Comparison of ENCODE assay signal across 9 cellular contexts in genomic region chr21:44051462-44051941, GRCh38. TPM values are rescaled to one million over a fixed set of nuclear protein-coding genes. Genes with fewer than 3 reads are reported as not detected.
DNase-seq lines count a peak whose midpoint lies in the region; ATAC-seq, FAIRE-seq and TF ChIP-seq lines count a peak whose summit lies in the region.
"Had no signal": no experiment of that assay in that cellular context is flagged by ENCODE, and none has a peak within 500 bp of the region (broad histone marks: within the 10 kb centered on the region; RNA-seq: fewer than 3 reads in every experiment).

No MANE protein-coding gene starts in this region.

- H3K9me3 ChIP-seq in HepG2 (ENCODE audit: low read length), result no peaks in the 10 kb centered on the region
- no peaks in the 10 kb centered on the region for H3K9me3 ChIP-seq in sigmoid colon

- peaks cover 14 to 40% of the 10 kb centered on the region in 2 experiments for H3K36me3 ChIP-seq in HepG2 (replicated peaks in 1 of 2; ENCODE audit: control insufficient read depth in 1 of 2, insufficient read depth in 2 of 2, low read length in 2 of 2)
- peaks cover 0 to 5% (median 1%) of the 10 kb centered on the region in 4 donors for H3K36me3 ChIP-seq in sigmoid colon

- 100% methylated on average over 7 of the region's 11 CpGs for WGBS in HepG2 (ENCODE audit: low lambda C conversion rate)
- 82 to 87% methylated on average over 11 of the region's 11 CpGs for WGBS in sigmoid colon, 2 donors

- H4K20me1 ChIP-seq in HepG2 (ENCODE audit: insufficient read depth, low read length), result no peaks in the 10 kb centered on the region

- DNase-seq in dorsolateral prefrontal cortex (peak in 5 of 10 donors; percentile 41 to 67 (median 56)), HepG2 (ENCODE audit: low spot score) (no peak), sigmoid colon (peak; percentile 82), NCI-H748 treated with DMSO at 0.1 percent for 48 hours (lab: John Stamatoyannopoulos, UW) (no peak), amniotic stem cell (lab: John Stamatoyannopoulos, UW) (no peak), activated gamma-delta T cell treated with Interleukin-2 at 50 U/mL for 16 hours (no peak)
- DNase-seq: KBM-7 had no signal

- no TSS peak for BruUV-seq in HepG2 (replicated peaks; lab: Mats Ljungman, UMichigan)

- in situ Hi-C loops in HepG2 (cut with HindIII; ENCODE audit: extremely low pct_ligation_motif_present, low pct_unique_long_range_greater_than_20kb), result no loop called here

- CTCF ChIA-PET in HepG2 (lab: Yijun Ruan, JAX; ENCODE audit: low intra/inter-chr PET ratio, low total read pairs), result no interaction called here

- H3K4me2 ChIP-seq in HepG2 (ENCODE audit: low read depth, low read length), result no peak overlapping the region

- H3K79me2 ChIP-seq in HepG2 (ENCODE audit: insufficient read depth, low read length), result no peaks in the 10 kb centered on the region

- ATAC-seq in HG02798 (IDR thresholded peaks at IDR 0.05; ENCODE audit: poor library complexity, unreplicated experiment) (peak; percentile 57), HepG2 (no peak), HG03095 (IDR thresholded peaks at IDR 0.05; ENCODE audit: unreplicated experiment) (no peak)

- H3K27me3 ChIP-seq in dorsolateral prefrontal cortex, result no peaks in the 10 kb centered on the region
- no peaks in the 10 kb centered on the region for H3K27me3 ChIP-seq in HepG2 (ENCODE audit: control insufficient read depth in 1 of 2, insufficient read depth in 2 of 2, low read length in 2 of 2)
- H3K27me3 ChIP-seq in sigmoid colon, result no peaks in the 10 kb centered on the region

- POLR2A ChIA-PET in HepG2 (lab: Yijun Ruan, JAX), result no interaction called here

- FAIRE-seq in HepG2 (lab: Jason Lieb, UNC), result no peak

- no peak for TF ChIP-seq RAD21 in HepG2 (CRISPR knock-in tag; IDR thresholded peaks at IDR 0.05)

- no peak overlapping the region for H2AFZ ChIP-seq in HepG2 (ENCODE audit: low read length)

- peak in 1 of 56 donors; percentile 10 for TF ChIP-seq CTCF in dorsolateral prefrontal cortex (IDR thresholded peaks at IDR 0.05 in 54 of 56, conservative IDR thresholded peaks at IDR 0.05 in 2 of 56; ENCODE audit: low read depth in 1 of 56, partially characterized antibody in 56 of 56)
- no peak for TF ChIP-seq CTCF in HepG2 (CRISPR knock-in tag; IDR thresholded peaks at IDR 0.05)
- no peak for TF ChIP-seq CTCF in sigmoid colon (IDR thresholded peaks at IDR 0.05)

- intact Hi-C loops in dorsolateral prefrontal cortex (cut with DNase I), result loop anchor here (2.0 to 10.0 kb wide), 2 partner anchors 33 to 253 kb away; partner anchors contain the start of gene PFKL (in 1 of the 2)
- intact Hi-C loops in HepG2 (cut with micrococcal nuclease; ENCODE audit: unreplicated experiment), result no loop called here
- intact Hi-C loops in sigmoid colon (cut with DNase I), result no loop called here

- H3K4me1 ChIP-seq in HepG2 (ENCODE audit: insufficient read depth, low read length) (0 out of 2 replicates have a peak, but pooled peaks cover 8% of the 10 kb centered on the region), sigmoid colon (peaks cover 0 to 54% (median 30%) of the 10 kb centered on the region in 4 donors)

- H3K9ac ChIP-seq in HepG2 (ENCODE audit: insufficient read depth, low read depth, low read length), result no peak overlapping the region

- no peak for TF ChIP-seq EP300 in HepG2 (IDR thresholded peaks at IDR 0.05; ENCODE audit: low read depth in 2 of 2, low read length in 2 of 2)
- TF ChIP-seq EP300 in HepG2 (CRISPR knock-in tag; IDR thresholded peaks at IDR 0.05; ENCODE audit: borderline replicate concordance), result no peak
- TF ChIP-seq EP300 in sigmoid colon (IDR thresholded peaks at IDR 0.05), result no peak

- peak overlapping the region in 7 of 59 donors; percentile 2 to 20 (median 7) for H3K4me3 ChIP-seq in dorsolateral prefrontal cortex
- no peak overlapping the region for H3K4me3 ChIP-seq in HepG2 (replicated peaks in 1 of 3; ENCODE audit: insufficient read depth in 1 of 3, low read depth in 2 of 3, low read length in 3 of 3)
- H3K4me3 ChIP-seq in sigmoid colon, result no peak overlapping the region

- TF ChIP-seq POLR2A in HepG2 (IDR thresholded peaks at IDR 0.05; ENCODE audit: insufficient read depth in 1 of 2, low read depth in 2 of 2, low read length in 2 of 2), result no peak
- TF ChIP-seq POLR2A in sigmoid colon (IDR thresholded peaks at IDR 0.05), result no peak

- H3K27ac ChIP-seq in dorsolateral prefrontal cortex (peak overlapping the region; percentile 77 to 99 (median 95)), HepG2 (ENCODE audit: extremely low read length, insufficient read depth, low read length) (no peak overlapping the region), sigmoid colon (peak overlapping the region; percentile 64 to 89 (median 85))

TF ChIP-seq in HepG2, 621 proteins besides CTCF, POLR2A, EP300 and RAD21:
- TF ChIP-seq TSC22D2 (CRISPR knock-in tag; IDR thresholded peaks at IDR 0.05; ENCODE audit: borderline replicate concordance), result no peak
- no peak for TF ChIP-seq ZKSCAN1 (IDR thresholded peaks at IDR 0.05; ENCODE audit: low read length)
- TF ChIP-seq ZNF652 (CRISPR knock-in tag; IDR thresholded peaks at IDR 0.05; ENCODE audit: borderline replicate concordance, low read depth), result no peak
- peak; percentile 20 for TF ChIP-seq AGO2 (optimal IDR thresholded peaks at IDR 0.05; ENCODE audit: low read depth, low read length)

RNA-seq across cellular contexts. Expression of gene TRAPPC10, which starts 39.4 kb away (rescaled TPM):
- total RNA-seq in dorsolateral prefrontal cortex (100 to 1,000 TPM in 1 of 120 experiments, 10 to 100 TPM in 119; 49.1 to 103 (median 69.3) TPM), HepG2 (2016; rRNA removed; fragmentation: Illumina TruSeq; extraction: Trizol) (15.2 and 16.5 TPM in 2 replicates), sigmoid colon (10 to 100 TPM; 18.7 to 26.6 (median 20.3) TPM)
- total RNA-seq in HepG2 (2016; cell fraction: cytosol; rRNA removed; fragmentation: Illumina TruSeq; extraction: Trizol; ENCODE audit: low read depth), result 16.6 and 17.0 TPM in 2 replicates
- total RNA-seq in HepG2 (2016; cell fraction: insoluble cytoplasmic fraction; rRNA removed; fragmentation: Illumina TruSeq; extraction: Trizol), result 12.6 and 17.1 TPM in 2 replicates
- 18.2 and 18.5 TPM in 2 replicates for total RNA-seq in HepG2 (2016; cell fraction: membrane; rRNA removed; fragmentation: Illumina TruSeq; extraction: Trizol)
- total RNA-seq in HepG2 (2016; cell fraction: nucleus; rRNA removed; fragmentation: Illumina TruSeq; extraction: Trizol), result 25.8 and 26.3 TPM in 2 replicates
- polyA plus RNA-seq in HepG2 (2011; rRNA removed) (10.6 TPM in 2 replicates), sigmoid colon (10 to 100 TPM in 2 of 3 donors, 1 to 10 TPM in 1; 8.4 to 27.3 (median 14.3) TPM)
- 6.4 and 7.4 TPM in 2 replicates for polyA plus RNA-seq in HepG2 (2011; cell fraction: cytosol; rRNA removed)
- 33.8 and 34.4 TPM in 2 replicates for polyA plus RNA-seq in HepG2 (2011; cell fraction: nucleus; rRNA removed)
- 9.8 and 12.7 TPM in 2 replicates for polyA plus RNA-seq in HepG2 (2012)
- polyA plus RNA-seq in HepG2 (2016; cell fraction: cytosol; fragmentation: Illumina TruSeq; extraction: Trizol; ENCODE audit: low read depth), result 12.1 and 12.5 TPM in 2 replicates
- 9.5 and 11.9 TPM in 2 replicates for polyA plus RNA-seq in HepG2 (2016; cell fraction: insoluble cytoplasmic fraction; fragmentation: Illumina TruSeq; extraction: Trizol; ENCODE audit: low read depth)
- 10.0 and 10.8 TPM in 2 replicates for polyA plus RNA-seq in HepG2 (2016; cell fraction: membrane; fragmentation: Illumina TruSeq; extraction: Trizol; ENCODE audit: low read depth)
- polyA plus RNA-seq in HepG2 (2016; cell fraction: nucleus; fragmentation: Illumina TruSeq; extraction: Trizol; ENCODE audit: insufficient read depth, low read depth), result 30.3 and 54.6 TPM in 2 replicates
- polyA minus RNA-seq in HepG2 (2011; rRNA and poly(A)+ RNA removed; ENCODE audit: low replicate concordance), result 19.6 and 41.6 TPM in 2 replicates
- 6.8 and 7.4 TPM in 2 replicates for polyA minus RNA-seq in HepG2 (2011; cell fraction: cytosol; rRNA and poly(A)+ RNA removed)
- 27.6 and 28.3 TPM in 2 replicates for polyA minus RNA-seq in HepG2 (2011; cell fraction: nucleus; rRNA and poly(A)+ RNA removed)

RNA-seq across cellular contexts. Expression of gene PWP2, which starts 55.7 kb away (rescaled TPM):
- 10 to 100 TPM in 86 of 120 experiments, 1 to 10 TPM in 34; 1.7 to 49.2 (median 15.0) TPM for total RNA-seq in dorsolateral prefrontal cortex
- total RNA-seq in HepG2 (2016; rRNA removed; fragmentation: Illumina TruSeq; extraction: Trizol), result 17.0 and 17.7 TPM in 2 replicates
- total RNA-seq in HepG2 (2016; cell fraction: cytosol; rRNA removed; fragmentation: Illumina TruSeq; extraction: Trizol; ENCODE audit: low read depth), result 3.0 and 3.7 TPM in 2 replicates
- 19.8 TPM in 2 replicates for total RNA-seq in HepG2 (2016; cell fraction: insoluble cytoplasmic fraction; rRNA removed; fragmentation: Illumina TruSeq; extraction: Trizol)
- total RNA-seq in HepG2 (2016; cell fraction: membrane; rRNA removed; fragmentation: Illumina TruSeq; extraction: Trizol), result 4.1 and 5.3 TPM in 2 replicates
- 10.7 and 12.9 TPM in 2 replicates for total RNA-seq in HepG2 (2016; cell fraction: nucleus; rRNA removed; fragmentation: Illumina TruSeq; extraction: Trizol)
- 7.7 and 9.6 TPM in 2 replicates for polyA plus RNA-seq in HepG2 (2011; rRNA removed)
- polyA plus RNA-seq in HepG2 (2011; cell fraction: cytosol; rRNA removed), result 8.8 and 8.9 TPM in 2 replicates
- 16.7 and 17.7 TPM in 2 replicates for polyA plus RNA-seq in HepG2 (2011; cell fraction: nucleus; rRNA removed)
- 7.5 and 10.4 TPM in 2 replicates for polyA plus RNA-seq in HepG2 (2012)
- polyA plus RNA-seq in HepG2 (2016; cell fraction: cytosol; fragmentation: Illumina TruSeq; extraction: Trizol; ENCODE audit: low read depth), result 0.66 and 0.87 TPM in 2 replicates
- 9.5 and 12.0 TPM in 2 replicates for polyA plus RNA-seq in HepG2 (2016; cell fraction: insoluble cytoplasmic fraction; fragmentation: Illumina TruSeq; extraction: Trizol; ENCODE audit: low read depth)
- polyA plus RNA-seq in HepG2 (2016; cell fraction: membrane; fragmentation: Illumina TruSeq; extraction: Trizol; ENCODE audit: low read depth), result 0.99 and 1.2 TPM in 2 replicates
- polyA plus RNA-seq in HepG2 (2016; cell fraction: nucleus; fragmentation: Illumina TruSeq; extraction: Trizol; ENCODE audit: insufficient read depth, low read depth), result 13.3 and 15.6 TPM in 2 replicates
- polyA minus RNA-seq in HepG2 (2011; rRNA and poly(A)+ RNA removed; ENCODE audit: low replicate concordance), result 18.7 and 28.7 TPM in 2 replicates
- polyA minus RNA-seq in HepG2 (2011; cell fraction: cytosol; rRNA and poly(A)+ RNA removed), result 6.6 and 6.7 TPM in 2 replicates
- polyA minus RNA-seq in HepG2 (2011; cell fraction: nucleus; rRNA and poly(A)+ RNA removed), result 12.1 and 13.9 TPM in 2 replicates
- total RNA-seq in sigmoid colon, result 1 to 10 TPM; 1.4 to 8.6 (median 6.1) TPM
- 10 to 100 TPM in 1 of 3 donors, 1 to 10 TPM in 2; 1.4 to 10.8 (median 1.8) TPM for polyA plus RNA-seq in sigmoid colon

Comparison
In these comparisons a context has a peak if more than half of its experiments do, and no peak if none do; other contexts are left out.
1. intact Hi-C loops: an anchor here in dorsolateral prefrontal cortex (2.0 to 10.0 kb wide); none called in HepG2 and sigmoid colon.